2 cellular contexts compared by ENCODE assay signal in the genomic region with DNA sequence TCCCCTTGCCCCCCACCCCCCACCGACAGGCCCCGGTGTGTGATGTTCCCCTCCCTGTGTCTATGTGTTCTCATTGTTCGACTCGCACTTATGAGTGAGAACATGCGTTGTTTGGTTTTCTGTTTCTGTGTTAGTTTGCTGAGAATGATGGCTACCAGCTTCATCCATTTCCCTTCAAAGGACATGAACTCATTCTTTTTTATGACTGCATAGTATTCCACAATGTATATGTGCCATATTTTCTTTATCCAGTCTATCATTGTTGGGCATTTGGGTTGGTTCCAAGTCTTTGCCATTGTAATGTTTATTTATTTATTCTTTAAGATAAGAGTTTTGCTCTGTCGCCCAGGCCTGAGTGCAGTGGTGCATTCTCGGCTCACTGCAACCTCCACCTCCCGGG. TPM values are rescaled to one million over a fixed set of nuclear protein-coding genes. Genes with fewer than 3 reads are reported as not detected.
"Had no signal": no experiment of that assay in that cellular context is flagged by ENCODE, and none has a peak within 500 bp of the region (broad histone marks: within the 10 kb centered on the region; RNA-seq: fewer than 3 reads in every experiment).

No MANE protein-coding gene starts in this region.

RNA-seq across cellular contexts. Expression of a gene that starts 13.9 kb away (rescaled TPM):
- total RNA-seq: GM23248 had no signal
- polyA plus RNA-seq: GM23248 had no signal

RNA-seq across cellular contexts. Expression of a gene that starts 26.4 kb away (rescaled TPM):
- total RNA-seq: H4 had no signal
- polyA plus RNA-seq: GM23248 had no signal
